Comparison of ENCODE assay signal across 23 cellular contexts in the genomic region with DNA sequence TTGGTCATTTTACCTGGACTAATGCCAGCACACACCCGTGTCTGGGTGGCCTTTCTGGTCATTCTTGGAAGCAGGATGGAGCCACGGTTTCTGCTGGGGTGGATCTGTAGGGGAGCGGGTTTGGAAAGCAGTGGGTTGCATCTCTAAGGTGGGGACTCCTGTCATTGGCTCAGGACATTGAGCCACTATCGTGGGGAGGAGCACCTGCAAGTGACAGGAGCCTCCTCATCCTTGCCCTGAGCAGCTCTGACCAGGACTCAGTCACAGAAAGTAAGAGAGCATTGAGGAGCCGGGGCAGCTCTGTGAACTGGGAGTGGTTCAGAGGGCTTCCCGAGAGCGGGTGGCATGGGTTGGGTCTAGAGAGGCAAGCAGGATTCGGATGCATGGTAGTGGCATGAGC.
"Had no signal": no experiment of that assay in that cellular context is flagged by ENCODE, and none has a peak within 500 bp of the region (broad histone marks: within the 10 kb centered on the region; RNA-seq: fewer than 3 reads in every experiment).

No MANE protein-coding gene starts in this region.

- H3K27me3 Mint-ChIP-seq: dendritic cell treated with granulocyte-macrophage colony-stimulating factor and Interleukin-4, amounts not matched to agents 40 ng/mL and 50 ng/mL, for 4 days had no signal

- H3K36me3 Mint-ChIP-seq: mesothelial cell of epicardium had no signal

- H3K4me3 Mint-ChIP-seq: dendritic cell treated with granulocyte-macrophage colony-stimulating factor and Interleukin-4, amounts not matched to agents 40 ng/mL and 50 ng/mL, for 4 days; mesothelial cell of epicardium had no signal

- H3K27me3 ChIP-seq: breast epithelium had no signal

- H3K9me3 Mint-ChIP-seq: dendritic cell treated with granulocyte-macrophage colony-stimulating factor and Interleukin-4, amounts not matched to agents 40 ng/mL and 50 ng/mL, for 4 days; mesothelial cell of epicardium had no signal

- DNase-seq: activated CD4-positive, alpha-beta T cell treated with anti-CD3 and anti-CD28 coated beads, Interleukin-2, amount 50 U/mL, for 4 hours; activated CD4-positive, CD25-positive, alpha-beta regulatory T cell treated with anti-CD3 and anti-CD28 coated beads, Interleukin-2, amount 50 U/mL, for 72 hours; activated gamma-delta T cell; activated T-cell treated with anti-CD3 and anti-CD28 coated beads, Interleukin-2, amount 50 U/mL, for 48 hours; aorta; cerebellar nuclear complex; effector memory CD4-positive, alpha-beta T cell; foreskin melanocyte; immature natural killer cell; left cardiac atrium; lower lobe of right lung; retina; stimulated activated CD4-positive, alpha-beta T cell treated with anti-CD3 and anti-CD28 coated beads, Interleukin-4, amount 100 ng/mL, for 24 hours; stimulated activated naive CD4-positive, alpha-beta T cell treated with Interleukin-2 at 50 U/mL for 16 hours; substantia nigra; SW 1271; T1000; trophoblast cell had no signal

- H3K27ac ChIP-seq: breast epithelium, epithelial cell of prostate, lower lobe of right lung, skin epidermis had no signal

- H3K4me3 ChIP-seq: breast epithelium, lower lobe of right lung, skin epidermis had no signal

- H3K27ac Mint-ChIP-seq: dendritic cell treated with granulocyte-macrophage colony-stimulating factor and Interleukin-4, amounts not matched to agents 40 ng/mL and 50 ng/mL, for 4 days; mesothelial cell of epicardium had no signal

- H3K36me3 ChIP-seq: breast epithelium had no signal

- H3K9me3 ChIP-seq: breast epithelium, lower lobe of right lung had no signal
